ENCODE assay signal across 8 cellular contexts in genomic region chr15:64893481-64894394, GRCh38. TPM values are rescaled to one million over a fixed set of nuclear protein-coding genes. Genes with fewer than 3 reads are reported as not detected.
DNase-seq lines count a peak whose midpoint lies in the region; ATAC-seq and TF ChIP-seq lines count a peak whose summit lies in the region.

No MANE protein-coding gene starts in this region.

- DNase-seq in NCI-H1694 treated with DMSO at 0.1 percent for 48 hours (lab: John Stamatoyannopoulos, UW), result peak; percentile 3
- no peak for DNase-seq in NCI-H1694 (lab: John Stamatoyannopoulos, UW)
- DNase-seq in activated effector memory CD4-positive, alpha-beta T cell treated with anti-CD3 and anti-CD28 coated beads, Interleukin-2, amount 50 U/mL, for 16 hours, result peak; percentile 98
- DNase-seq in foreskin keratinocyte, result peak; percentile 97 to 99
- DNase-seq in stimulated activated naive CD8-positive, alpha-beta T cell treated with anti-CD3 and anti-CD28 coated beads, Interleukin-15, Interleukin-2, amounts not matched to agents 100 U/mL and 50 U/mL, for 24 hours, result peak; percentile 98

- H3F3A ChIP-seq in neural cell (ENCODE audit: insufficient read depth, low read length, poor library complexity, severe bottlenecking), result no peaks in the 10 kb centered on the region

- ATAC-seq in HG03097 (IDR thresholded peaks at IDR 0.05; ENCODE audit: low FRiP score, unreplicated experiment) (peak; percentile 60), foreskin keratinocyte (peak; percentile 86)
- peak; percentile 88 for ATAC-seq in stimulated activated naive CD8-positive, alpha-beta T cell treated with anti-CD3 and anti-CD28 coated beads, Interleukin-15, Interleukin-2, amounts not matched to agents 100 U/mL and 50 U/mL, for 24 hours

- H3K9me3 ChIP-seq in neural cell (ENCODE audit: low read length), result no peaks in the 10 kb centered on the region

- H3K27ac ChIP-seq in foreskin keratinocyte, result peak overlapping the region; percentile 78
- peak overlapping the region; percentile 37 for H3K27ac ChIP-seq in neural cell (ENCODE audit: low read length)

- H3K4me2 ChIP-seq in neural cell (ENCODE audit: low read length), result no peak overlapping the region

- H4K20me1 ChIP-seq in neural cell (ENCODE audit: insufficient read depth), result no peaks in the 10 kb centered on the region

- no peaks in the 10 kb centered on the region for H3K27me3 ChIP-seq in foreskin keratinocyte
- no peaks in the 10 kb centered on the region for H3K27me3 ChIP-seq in neural cell (ENCODE audit: insufficient read depth, low read depth, low read length)

- no peak for TF ChIP-seq RAD21 in neural cell (conservative IDR thresholded peaks at IDR 0.05)

- H3K4me1 ChIP-seq in foreskin keratinocyte, result peaks cover 25% of the 10 kb centered on the region

- no peaks in the 10 kb centered on the region for H3K79me2 ChIP-seq in neural cell (replicated peaks; ENCODE audit: insufficient read depth, low read length)

- H3K4me3 ChIP-seq in neural cell (ENCODE audit: low read length), result peak overlapping the region; percentile 47

- H3K36me3 ChIP-seq in neural cell (ENCODE audit: insufficient read depth, low read length), result no peaks in the 10 kb centered on the region

- H3K9ac ChIP-seq in neural cell (ENCODE audit: low read length), result peak overlapping the region; percentile 34

- peak overlapping the region; percentile 37 for H2AFZ ChIP-seq in neural cell (ENCODE audit: low read depth, low read length)

- TF ChIP-seq EP300 in neural cell (conservative IDR thresholded peaks at IDR 0.05; ENCODE audit: poor library complexity, severe bottlenecking), result no peak

- no peaks in the 10 kb centered on the region for H3K9me2 ChIP-seq in neural cell (ENCODE audit: insufficient read depth, low read length)

- TF ChIP-seq CTCF in foreskin keratinocyte (conservative IDR thresholded peaks at IDR 0.05), result no peak
- no peak for TF ChIP-seq CTCF in neural cell (IDR thresholded peaks at IDR 0.05; ENCODE audit: poor library complexity, severe bottlenecking)

TF ChIP-seq in PFSK-1, 5 proteins besides CTCF, POLR2A, EP300 and RAD21:
- TF ChIP-seq FOXP2 (optimal IDR thresholded peaks at IDR 0.05; ENCODE audit: borderline replicate concordance, extremely low read depth, extremely low read length, insufficient read depth) (no peak), SIN3A (IDR thresholded peaks at IDR 0.05; ENCODE audit: borderline replicate concordance, insufficient read depth, low read length) (no peak), POLR2AphosphoS5 (IDR thresholded peaks at IDR 0.05; ENCODE audit: low read depth, low read length) (peak; percentile 54; the same call in 1 of the 2 replicates), TAF1 (IDR thresholded peaks at IDR 0.05; ENCODE audit: borderline replicate concordance, insufficient read depth, low read length) (peak; percentile 24; the same call in 1 of the 2 replicates)
- TF ChIP-seq, protein P1, sequence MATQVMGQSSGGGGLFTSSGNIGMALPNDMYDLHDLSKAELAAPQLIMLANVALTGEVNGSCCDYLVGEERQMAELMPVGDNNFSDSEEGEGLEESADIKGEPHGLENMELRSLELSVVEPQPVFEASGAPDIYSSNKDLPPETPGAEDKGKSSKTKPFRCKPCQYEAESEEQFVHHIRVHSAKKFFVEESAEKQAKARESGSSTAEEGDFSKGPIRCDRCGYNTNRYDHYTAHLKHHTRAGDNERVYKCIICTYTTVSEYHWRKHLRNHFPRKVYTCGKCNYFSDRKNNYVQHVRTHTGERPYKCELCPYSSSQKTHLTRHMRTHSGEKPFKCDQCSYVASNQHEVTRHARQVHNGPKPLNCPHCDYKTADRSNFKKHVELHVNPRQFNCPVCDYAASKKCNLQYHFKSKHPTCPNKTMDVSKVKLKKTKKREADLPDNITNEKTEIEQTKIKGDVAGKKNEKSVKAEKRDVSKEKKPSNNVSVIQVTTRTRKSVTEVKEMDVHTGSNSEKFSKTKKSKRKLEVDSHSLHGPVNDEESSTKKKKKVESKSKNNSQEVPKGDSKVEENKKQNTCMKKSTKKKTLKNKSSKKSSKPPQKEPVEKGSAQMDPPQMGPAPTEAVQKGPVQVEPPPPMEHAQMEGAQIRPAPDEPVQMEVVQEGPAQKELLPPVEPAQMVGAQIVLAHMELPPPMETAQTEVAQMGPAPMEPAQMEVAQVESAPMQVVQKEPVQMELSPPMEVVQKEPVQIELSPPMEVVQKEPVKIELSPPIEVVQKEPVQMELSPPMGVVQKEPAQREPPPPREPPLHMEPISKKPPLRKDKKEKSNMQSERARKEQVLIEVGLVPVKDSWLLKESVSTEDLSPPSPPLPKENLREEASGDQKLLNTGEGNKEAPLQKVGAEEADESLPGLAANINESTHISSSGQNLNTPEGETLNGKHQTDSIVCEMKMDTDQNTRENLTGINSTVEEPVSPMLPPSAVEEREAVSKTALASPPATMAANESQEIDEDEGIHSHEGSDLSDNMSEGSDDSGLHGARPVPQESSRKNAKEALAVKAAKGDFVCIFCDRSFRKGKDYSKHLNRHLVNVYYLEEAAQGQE (IDR thresholded peaks at IDR 0.05; ENCODE audit: insufficient read depth in 1 of 2, low read depth in 2 of 2, low read length in 2 of 2), result 0 out of 4 replicates have a peak, but pooled peaks of 1 of the 2 experiments have one; percentile 18

TF ChIP-seq in neural cell, 6 proteins besides CTCF, POLR2A, EP300 and RAD21:
- TF ChIP-seq TAF1 (IDR thresholded peaks at IDR 0.05; ENCODE audit: low read depth), result no peak
- TF ChIP-seq, protein P1 (IDR thresholded peaks at IDR 0.05; ENCODE audit: borderline replicate concordance), result no peak
- no peak for TF ChIP-seq EZH2 (IDR thresholded peaks at IDR 0.05; ENCODE audit: borderline replicate concordance, insufficient read depth, low read length, poor library complexity, severe bottlenecking)
- no peak for TF ChIP-seq MXI1 (conservative IDR thresholded peaks at IDR 0.05; ENCODE audit: poor library complexity, severe bottlenecking)
- TF ChIP-seq SMC3 (conservative IDR thresholded peaks at IDR 0.05; ENCODE audit: poor library complexity), result no peak
- no peak for TF ChIP-seq POLR2AphosphoS5 (IDR thresholded peaks at IDR 0.05)

RNA-seq across cellular contexts. Expression of gene ANKDD1A, which starts 18.0 kb away (rescaled TPM):
- polyA plus RNA-seq in PFSK-1 (2012; ENCODE audit: insufficient read length, low read depth), result 10.6 TPM
- total RNA-seq in foreskin keratinocyte, result 2.9 and 5.1 TPM in 2 replicates
- polyA plus RNA-seq in foreskin keratinocyte, result 2.0 and 3.1 TPM in 2 replicates
- polyA plus RNA-seq in neural cell, result 7.0 and 7.2 TPM in 2 replicates
- 1.9 and 3.2 TPM in 2 replicates for polyA minus RNA-seq in neural cell

RNA-seq across cellular contexts. Expression of gene PLEKHO2, which starts 52.0 kb away (rescaled TPM):
- 20.4 TPM for polyA plus RNA-seq in PFSK-1 (2012; ENCODE audit: insufficient read length, low read depth)
- total RNA-seq in foreskin keratinocyte, result 16.6 and 21.9 TPM in 2 replicates
- polyA plus RNA-seq in foreskin keratinocyte, result 11.3 and 14.2 TPM in 2 replicates
- 0.88 and 1.3 TPM in 2 replicates for polyA plus RNA-seq in neural cell
- 1.2 and 1.6 TPM in 2 replicates for polyA minus RNA-seq in neural cell
